ENCODE assay signal across 8 cellular contexts in genomic region chr12:108731866-108732461, GRCh38.
DNase-seq lines count a peak whose midpoint lies in the region; ATAC-seq and TF ChIP-seq lines count a peak whose summit lies in the region.

No MANE protein-coding gene starts in this region.

- peak overlapping the region; percentile 95 for H3K27ac ChIP-seq in cingulate gyrus (ENCODE audit: low read depth, low read length)

- peak overlapping the region; percentile 82 for H3K4me3 ChIP-seq in AG10803 (ENCODE audit: low read length)

- no peak for TF ChIP-seq CTCF in AG10803 (conservative IDR thresholded peaks at IDR 0.05; ENCODE audit: low read length)

- DNase-seq in AG10803 (ENCODE audit: low read depth), result peak; percentile 96
- peak; percentile 83 for DNase-seq in GM19238 (ENCODE audit: insufficient read length, low spot score)
- peak; percentile 91 for DNase-seq in NCI-H510A (lab: John Stamatoyannopoulos, UW)
- DNase-seq in activated CD4-positive, alpha-beta T cell treated with anti-CD3 and anti-CD28 coated beads for 4 hours, result peak; percentile 99
- DNase-seq in kidney tubule cell (ENCODE audit: low spot score), result peak; percentile 97
- peak; percentile 92 to 99 (median 95) for DNase-seq in stimulated activated CD4-positive, alpha-beta T cell treated with anti-CD3 and anti-CD28 coated beads, Interleukin-1b, Interleukin-23, amount 100 ng/mL, for 24 hours (ENCODE audit: low read depth in 4 of 4, low spot score in 1 of 4)

- ATAC-seq in HG03439 (IDR thresholded peaks at IDR 0.05; ENCODE audit: unreplicated experiment), result peak; percentile 56

Comparison
In these comparisons a context has a peak if more than half of its experiments do, and no peak if none do; other contexts are left out.
1. Peak in every context shown above with its lines: DNase-seq, ATAC-seq, H3K4me3 ChIP-seq and H3K27ac ChIP-seq.